ENCODE assay signal across 1 cellular context in genomic region chr2:42132966-42133641, GRCh38.
TF ChIP-seq lines count a peak whose summit lies in the region.

No MANE protein-coding gene starts in this region.

TF ChIP-seq in HepG2, 621 proteins besides CTCF, POLR2A, EP300 and RAD21 (continued from another document and continues in another):
- TF ChIP-seq, protein P1, sequence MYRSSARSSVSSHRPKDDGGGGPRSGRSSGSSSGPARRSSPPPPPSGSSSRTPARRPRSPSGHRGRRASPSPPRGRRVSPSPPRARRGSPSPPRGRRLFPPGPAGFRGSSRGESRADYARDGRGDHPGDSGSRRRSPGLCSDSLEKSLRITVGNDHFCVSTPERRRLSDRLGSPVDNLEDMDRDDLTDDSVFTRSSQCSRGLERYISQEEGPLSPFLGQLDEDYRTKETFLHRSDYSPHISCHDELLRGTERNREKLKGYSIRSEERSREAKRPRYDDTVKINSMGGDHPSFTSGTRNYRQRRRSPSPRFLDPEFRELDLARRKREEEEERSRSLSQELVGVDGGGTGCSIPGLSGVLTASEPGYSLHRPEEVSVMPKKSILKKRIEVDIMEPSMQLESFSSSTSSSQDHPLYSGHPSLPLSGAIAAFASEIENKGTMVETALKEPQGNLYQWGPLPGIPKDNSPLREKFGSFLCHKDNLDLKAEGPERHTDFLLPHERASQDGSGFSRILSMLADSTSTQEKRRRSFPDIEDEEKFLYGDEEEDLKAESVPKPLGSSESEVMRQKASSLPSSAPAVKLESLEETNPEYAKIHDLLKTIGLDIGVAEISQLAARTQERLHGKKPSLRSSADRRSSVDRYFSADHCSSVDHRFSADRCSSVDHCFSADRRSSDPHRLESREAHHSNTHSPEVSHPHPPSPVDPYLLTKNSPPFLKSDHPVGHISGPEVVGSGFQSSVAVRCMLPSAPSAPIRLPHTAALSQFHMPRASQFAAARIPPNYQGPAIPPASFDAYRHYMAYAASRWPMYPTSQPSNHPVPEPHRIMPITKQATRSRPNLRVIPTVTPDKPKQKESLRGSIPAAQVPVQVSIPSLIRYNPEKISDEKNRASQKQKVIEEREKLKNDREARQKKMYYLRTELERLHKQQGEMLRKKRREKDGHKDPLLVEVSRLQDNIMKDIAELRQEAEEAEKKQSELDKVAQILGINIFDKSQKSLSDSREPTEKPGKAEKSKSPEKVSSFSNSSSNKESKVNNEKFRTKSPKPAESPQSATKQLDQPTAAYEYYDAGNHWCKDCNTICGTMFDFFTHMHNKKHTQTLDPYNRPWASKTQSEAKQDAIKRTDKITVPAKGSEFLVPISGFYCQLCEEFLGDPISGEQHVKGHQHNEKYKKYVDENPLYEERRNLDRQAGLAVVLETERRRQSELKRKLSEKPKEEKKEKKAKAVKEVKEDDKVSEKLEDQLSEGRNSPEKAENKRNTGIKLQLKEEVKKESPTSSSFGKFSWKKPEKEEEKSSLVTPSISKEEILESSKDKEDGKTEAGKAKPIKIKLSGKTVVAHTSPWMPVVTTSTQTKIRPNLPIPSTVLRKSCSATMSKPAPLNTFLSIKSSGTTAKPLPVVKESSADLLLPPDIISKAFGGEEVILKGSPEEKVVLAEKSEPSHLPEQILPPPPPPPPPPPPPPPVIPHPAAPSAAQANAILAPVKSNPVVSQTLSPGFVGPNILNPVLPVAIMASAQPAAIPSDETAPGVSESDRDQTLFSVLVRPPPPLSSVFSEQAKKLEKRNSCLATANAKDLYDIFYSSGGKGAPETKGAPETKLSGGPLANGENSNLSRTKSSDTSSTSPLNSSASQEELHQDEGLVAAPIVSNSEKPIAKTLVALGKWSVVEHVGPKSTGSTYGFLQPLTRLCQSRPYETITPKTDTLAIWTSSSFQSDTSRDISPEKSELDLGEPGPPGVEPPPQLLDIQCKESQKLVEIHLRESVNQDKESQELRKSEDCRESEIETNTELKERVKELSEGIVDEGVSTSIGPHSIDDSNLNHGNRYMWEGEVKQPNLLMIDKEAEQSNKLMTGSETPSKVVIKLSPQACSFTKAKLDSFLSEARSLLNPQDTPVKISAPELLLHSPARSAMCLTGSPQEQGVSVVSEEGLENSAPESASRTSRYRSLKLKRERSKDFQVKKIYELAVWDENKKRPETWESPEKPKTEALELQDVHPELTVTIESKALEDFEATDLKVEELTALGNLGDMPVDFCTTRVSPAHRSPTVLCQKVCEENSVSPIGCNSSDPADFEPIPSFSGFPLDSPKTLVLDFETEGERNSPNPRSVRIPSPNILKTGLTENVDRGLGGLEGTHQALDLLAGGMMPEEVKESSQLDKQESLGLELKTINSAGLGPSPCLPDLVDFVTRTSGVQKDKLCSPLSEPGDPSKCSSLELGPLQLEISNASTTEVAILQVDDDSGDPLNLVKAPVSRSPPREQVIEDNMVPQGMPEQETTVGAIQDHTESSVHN (CRISPR knock-in tag; IDR thresholded peaks at IDR 0.05) = 0 out of 2 replicates have a peak, but pooled peaks have one; percentile 52
- TF ChIP-seq POLR2AphosphoS2 (IDR thresholded peaks at IDR 0.05; ENCODE audit: low read depth, low read length) (no peak), MED1 (CRISPR knock-in tag; IDR thresholded peaks at IDR 0.05) (peak; percentile 100), MYNN (CRISPR knock-in tag; IDR thresholded peaks at IDR 0.05; ENCODE audit: low read depth) (no peak; the same call in none of the 2 replicates), MIER3 (CRISPR knock-in tag; IDR thresholded peaks at IDR 0.05; ENCODE audit: borderline replicate concordance) (peak; percentile 90), GABPB1 (CRISPR knock-in tag; IDR thresholded peaks at IDR 0.05) (peak; percentile 84), LCORL (IDR thresholded peaks at IDR 0.05) (no peak), LCORL (CRISPR knock-in tag; IDR thresholded peaks at IDR 0.05) (peak; percentile 98), MAFK (conservative IDR thresholded peaks at IDR 0.05 in 1 of 2, IDR thresholded peaks at IDR 0.05 in 1 of 2; ENCODE audit: low read length in 2 of 2) (peak; percentile 72 to 86), ZNF780A (CRISPR knock-in tag; IDR thresholded peaks at IDR 0.05) (peak; percentile 64; the same call in 1 of the 2 replicates), ZXDC (CRISPR knock-in tag; IDR thresholded peaks at IDR 0.05) (0 out of 2 replicates have a peak, but pooled peaks have one; percentile 77), ZNF749 (CRISPR knock-in tag; IDR thresholded peaks at IDR 0.05; ENCODE audit: borderline replicate concordance) (peak; percentile 87; the same call in 1 of the 2 replicates), KMT2A (CRISPR knock-in tag; IDR thresholded peaks at IDR 0.05) (peak; percentile 94), SMARCC2 (IDR thresholded peaks at IDR 0.05) (no peak), ZC3H4 (CRISPR knock-in tag; IDR thresholded peaks at IDR 0.05; ENCODE audit: borderline replicate concordance) (no peak), SNAI1 (CRISPR knock-in tag; IDR thresholded peaks at IDR 0.05; ENCODE audit: borderline replicate concordance) (no peak; the same call in 1 of the 2 replicates), AKNA (CRISPR knock-in tag; IDR thresholded peaks at IDR 0.05; ENCODE audit: borderline replicate concordance) (no peak), SIN3B (IDR thresholded peaks at IDR 0.05; ENCODE audit: low read length) (no peak), RNF219 (CRISPR knock-in tag; IDR thresholded peaks at IDR 0.05) (no peak; the same call in 1 of the 2 replicates), RARA (CRISPR knock-in tag; IDR thresholded peaks at IDR 0.05) (peak; percentile 92), ZNF773 (CRISPR knock-in tag; IDR thresholded peaks at IDR 0.05; ENCODE audit: borderline replicate concordance) (peak; percentile 79; the same call in 1 of the 2 replicates), TBX2 (CRISPR knock-in tag; IDR thresholded peaks at IDR 0.05; ENCODE audit: borderline replicate concordance) (peak; percentile 99), KDM5B (CRISPR knock-in tag; IDR thresholded peaks at IDR 0.05; ENCODE audit: borderline replicate concordance) (peak; percentile 97), ZNF75D (CRISPR knock-in tag; IDR thresholded peaks at IDR 0.05; ENCODE audit: borderline replicate concordance) (no peak), ZNF552 (CRISPR knock-in tag; IDR thresholded peaks at IDR 0.05; ENCODE audit: borderline replicate concordance) (peak; percentile 95), RBFOX2 (IDR thresholded peaks at IDR 0.05; ENCODE audit: low read depth, low read length) (peak; percentile 85), PRPF4 (IDR thresholded peaks at IDR 0.05; ENCODE audit: low read depth, low read length, poor library complexity, severe bottlenecking) (no peak)
- TF ChIP-seq, protein P2, sequence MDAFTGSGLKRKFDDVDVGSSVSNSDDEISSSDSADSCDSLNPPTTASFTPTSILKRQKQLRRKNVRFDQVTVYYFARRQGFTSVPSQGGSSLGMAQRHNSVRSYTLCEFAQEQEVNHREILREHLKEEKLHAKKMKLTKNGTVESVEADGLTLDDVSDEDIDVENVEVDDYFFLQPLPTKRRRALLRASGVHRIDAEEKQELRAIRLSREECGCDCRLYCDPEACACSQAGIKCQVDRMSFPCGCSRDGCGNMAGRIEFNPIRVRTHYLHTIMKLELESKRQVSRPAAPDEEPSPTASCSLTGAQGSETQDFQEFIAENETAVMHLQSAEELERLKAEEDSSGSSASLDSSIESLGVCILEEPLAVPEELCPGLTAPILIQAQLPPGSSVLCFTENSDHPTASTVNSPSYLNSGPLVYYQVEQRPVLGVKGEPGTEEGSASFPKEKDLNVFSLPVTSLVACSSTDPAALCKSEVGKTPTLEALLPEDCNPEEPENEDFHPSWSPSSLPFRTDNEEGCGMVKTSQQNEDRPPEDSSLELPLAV (CRISPR knock-in tag; conservative IDR thresholded peaks at IDR 0.05; ENCODE audit: low read depth) = no peak
- TF ChIP-seq, protein P3, sequence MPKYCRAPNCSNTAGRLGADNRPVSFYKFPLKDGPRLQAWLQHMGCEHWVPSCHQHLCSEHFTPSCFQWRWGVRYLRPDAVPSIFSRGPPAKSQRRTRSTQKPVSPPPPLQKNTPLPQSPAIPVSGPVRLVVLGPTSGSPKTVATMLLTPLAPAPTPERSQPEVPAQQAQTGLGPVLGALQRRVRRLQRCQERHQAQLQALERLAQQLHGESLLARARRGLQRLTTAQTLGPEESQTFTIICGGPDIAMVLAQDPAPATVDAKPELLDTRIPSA (CRISPR knock-in tag; IDR thresholded peaks at IDR 0.05; ENCODE audit: borderline replicate concordance) = no peak
- TF ChIP-seq, protein P4, sequence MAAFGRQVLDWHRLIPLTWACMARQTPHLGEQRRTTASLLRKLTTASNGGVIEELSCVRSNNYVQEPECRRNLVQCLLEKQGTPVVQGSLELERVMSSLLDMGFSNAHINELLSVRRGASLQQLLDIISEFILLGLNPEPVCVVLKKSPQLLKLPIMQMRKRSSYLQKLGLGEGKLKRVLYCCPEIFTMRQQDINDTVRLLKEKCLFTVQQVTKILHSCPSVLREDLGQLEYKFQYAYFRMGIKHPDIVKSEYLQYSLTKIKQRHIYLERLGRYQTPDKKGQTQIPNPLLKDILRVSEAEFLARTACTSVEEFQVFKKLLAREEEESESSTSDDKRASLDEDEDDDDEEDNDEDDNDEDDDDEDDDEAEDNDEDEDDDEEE (CRISPR knock-in tag; IDR thresholded peaks at IDR 0.05) = peak; percentile 92; the same call in 1 of the 2 replicates
- TF ChIP-seq, protein P5, sequence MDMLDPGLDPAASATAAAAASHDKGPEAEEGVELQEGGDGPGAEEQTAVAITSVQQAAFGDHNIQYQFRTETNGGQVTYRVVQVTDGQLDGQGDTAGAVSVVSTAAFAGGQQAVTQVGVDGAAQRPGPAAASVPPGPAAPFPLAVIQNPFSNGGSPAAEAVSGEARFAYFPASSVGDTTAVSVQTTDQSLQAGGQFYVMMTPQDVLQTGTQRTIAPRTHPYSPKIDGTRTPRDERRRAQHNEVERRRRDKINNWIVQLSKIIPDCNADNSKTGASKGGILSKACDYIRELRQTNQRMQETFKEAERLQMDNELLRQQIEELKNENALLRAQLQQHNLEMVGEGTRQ (IDR thresholded peaks at IDR 0.05; ENCODE audit: low read depth, low read length) = no peak
- TF ChIP-seq, protein P5 (CRISPR knock-in tag; IDR thresholded peaks at IDR 0.05; ENCODE audit: borderline replicate concordance) = no peak
